10 cellular contexts compared by ENCODE assay signal in genomic region chr2:98823196-98824166, GRCh38.
DNase-seq lines count a peak whose midpoint lies in the region; ATAC-seq and TF ChIP-seq lines count a peak whose summit lies in the region.
"Had no signal": no experiment of that assay in that cellular context is flagged by ENCODE, and none has a peak within 500 bp of the region (broad histone marks: within the 10 kb centered on the region; RNA-seq: fewer than 3 reads in every experiment).

No MANE protein-coding gene starts in this region.

- peaks cover 8% of the 10 kb centered on the region for H3K4me1 Mint-ChIP-seq in neural progenitor cell

- intact Hi-C loops in Right ventricle myocardium inferior (cut with DNase I) (loop anchor here (2.0 to 5.0 kb wide), 3 partner anchors 51 to 91 kb away; partner anchors contain the start of gene MGAT4A), cardiac septum (cut with DNase I) (loop anchor here (2.0 kb wide), 1 partner anchor 93 kb away; the partner anchor contains the start of gene MGAT4A), heart left ventricle (cut with DNase I) (loop anchor here in 7 of 10 donors (2.0 to 10.0 kb wide), 7 partner anchors 66 to 409 kb away; partner anchors contain the start of gene MGAT4A (in 4 of the 7))

- peak overlapping the region; percentile 81 for H3K4me2 ChIP-seq in neural progenitor cell

- ATAC-seq in Right ventricle myocardium inferior (peak; percentile 56), heart left ventricle (peak in 3 of 4 donors; percentile 43 to 66 (median 63)), GM21423 (IDR thresholded peaks at IDR 0.05; ENCODE audit: unreplicated experiment) (no peak)
- ATAC-seq: PC-3 had no signal

- H3K4me3 ChIP-seq in heart left ventricle: peak overlapping the region; percentile 38 to 68 (median 54)
- H3K4me3 ChIP-seq in neural progenitor cell: peak overlapping the region; percentile 60
- H3K4me3 ChIP-seq: BLaER1 treated with 17β-estradiol and CSF1 and Interleukin-3, amounts not matched to agents 10 nM and 100 nM had no signal

- no peak overlapping the region for H3K9ac ChIP-seq in neural progenitor cell

- no peak for TF ChIP-seq CTCF in heart left ventricle (IDR thresholded peaks at IDR 0.05)
- TF ChIP-seq CTCF in neural progenitor cell (IDR thresholded peaks at IDR 0.05): no peak

- no peaks in the 10 kb centered on the region for H3F3A ChIP-seq in neural progenitor cell (ENCODE audit: low read depth)

- H4K20me1 ChIP-seq in neural progenitor cell (ENCODE audit: low read depth): no peaks in the 10 kb centered on the region
- H4K20me1 ChIP-seq: BLaER1 treated with 17β-estradiol and CSF1 and Interleukin-3, amounts not matched to agents 10 nM and 100 nM had no signal

- H3K4me1 ChIP-seq in heart left ventricle (peaks cover 0 to 56% (median 26%) of the 10 kb centered on the region in 12 donors), neural progenitor cell (no peaks in the 10 kb centered on the region)

- H3K27ac Mint-ChIP-seq in neural progenitor cell: peak overlapping the region; percentile 95

- H3K79me2 ChIP-seq in neural progenitor cell (ENCODE audit: low read depth): no peaks in the 10 kb centered on the region

- peak overlapping the region; percentile 93 for H2AFZ ChIP-seq in neural progenitor cell (replicated peaks)

- H3K36me3 ChIP-seq in heart left ventricle: no peaks in the 10 kb centered on the region
- H3K36me3 ChIP-seq in neural progenitor cell: no peaks in the 10 kb centered on the region
- H3K36me3 ChIP-seq: BLaER1 treated with 17β-estradiol and CSF1 and Interleukin-3, amounts not matched to agents 10 nM and 100 nM had no signal

- peaks cover 3% of the 10 kb centered on the region for H3K9me3 Mint-ChIP-seq in neural progenitor cell

- peaks cover 18% of the 10 kb centered on the region for H3K27me3 Mint-ChIP-seq in neural progenitor cell (ENCODE audit: insufficient read depth, low read depth)

- H3K27ac ChIP-seq in heart left ventricle: peak overlapping the region; percentile 76 to 98 (median 92)
- no peak overlapping the region for H3K27ac ChIP-seq in neural progenitor cell

- H3K27me3 ChIP-seq in heart left ventricle (peaks cover 0 to 7% (median 0%) of the 10 kb centered on the region in 9 donors), neural progenitor cell (peaks cover 63% of the 10 kb centered on the region)
- H3K27me3 ChIP-seq: BLaER1 treated with 17β-estradiol and CSF1 and Interleukin-3, amounts not matched to agents 10 nM and 100 nM had no signal

- TF ChIP-seq POLR2A in heart left ventricle (IDR thresholded peaks at IDR 0.05): no peak

- peaks cover 2% of the 10 kb centered on the region for H3K36me3 Mint-ChIP-seq in neural progenitor cell

- H3K9me3 ChIP-seq in heart left ventricle (no peaks in the 10 kb centered on the region), neural progenitor cell (ENCODE audit: low read depth) (no peaks in the 10 kb centered on the region)

- DNase-seq in Right ventricle myocardium inferior (ENCODE audit: missing footprints): no peak
- no peak for DNase-seq in cardiac septum (ENCODE audit: low spot score)
- DNase-seq in heart left ventricle: peak in 3 of 5 donors; percentile 41 to 50 (median 48)
- peak; percentile 13 for DNase-seq in neural progenitor cell (ENCODE audit: low spot score)
- DNase-seq in ureter (ENCODE audit: low spot score): no peak
- no peak for DNase-seq in NCI-H2227 (lab: John Stamatoyannopoulos, UW; ENCODE audit: unreplicated experiment)
- no peak for DNase-seq in GM03348 (ENCODE audit: low spot score)
- DNase-seq: PC-3 had no signal

- 7 to 16% (median 11%) methylated on average over 14 to 40 of the region's 40 CpGs for WGBS in heart left ventricle, 4 donors

- H3K4me3 Mint-ChIP-seq in neural progenitor cell: peak overlapping the region; percentile 86

Comparison
In these comparisons a context has a peak if more than half of its experiments do, and no peak if none do; other contexts are left out.
1. DNase-seq: peak in heart left ventricle (3 of 5) and neural progenitor cell (single experiment); none in Right ventricle myocardium inferior (single experiment), cardiac septum (single experiment), ureter (single experiment), NCI-H2227 (single experiment) and GM03348 (single experiment).